ENCODE assay signal across 1 cellular context in genomic region chr11:113859665-113860064, GRCh38.
TF ChIP-seq lines count a peak whose summit lies in the region.

No MANE protein-coding gene starts in this region.

TF ChIP-seq in WTC11, 78 proteins besides CTCF, POLR2A, EP300 and RAD21 (continued from another document):
- TF ChIP-seq, protein P1, sequence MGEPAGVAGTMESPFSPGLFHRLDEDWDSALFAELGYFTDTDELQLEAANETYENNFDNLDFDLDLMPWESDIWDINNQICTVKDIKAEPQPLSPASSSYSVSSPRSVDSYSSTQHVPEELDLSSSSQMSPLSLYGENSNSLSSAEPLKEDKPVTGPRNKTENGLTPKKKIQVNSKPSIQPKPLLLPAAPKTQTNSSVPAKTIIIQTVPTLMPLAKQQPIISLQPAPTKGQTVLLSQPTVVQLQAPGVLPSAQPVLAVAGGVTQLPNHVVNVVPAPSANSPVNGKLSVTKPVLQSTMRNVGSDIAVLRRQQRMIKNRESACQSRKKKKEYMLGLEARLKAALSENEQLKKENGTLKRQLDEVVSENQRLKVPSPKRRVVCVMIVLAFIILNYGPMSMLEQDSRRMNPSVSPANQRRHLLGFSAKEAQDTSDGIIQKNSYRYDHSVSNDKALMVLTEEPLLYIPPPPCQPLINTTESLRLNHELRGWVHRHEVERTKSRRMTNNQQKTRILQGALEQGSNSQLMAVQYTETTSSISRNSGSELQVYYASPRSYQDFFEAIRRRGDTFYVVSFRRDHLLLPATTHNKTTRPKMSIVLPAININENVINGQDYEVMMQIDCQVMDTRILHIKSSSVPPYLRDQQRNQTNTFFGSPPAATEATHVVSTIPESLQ (CRISPR knock-in tag; IDR thresholded peaks at IDR 0.05), result no peak
- no peak for TF ChIP-seq SOX15 (CRISPR knock-in tag; IDR thresholded peaks at IDR 0.05)
